ENCODE assay signal across 12 cellular contexts in genomic region chr20:4555188-4555893, GRCh38.
DNase-seq lines count a peak whose midpoint lies in the region; ATAC-seq, FAIRE-seq and TF ChIP-seq lines count a peak whose summit lies in the region.
"Had no signal": no experiment of that assay in that cellular context is flagged by ENCODE, and none has a peak within 500 bp of the region (broad histone marks: within the 10 kb centered on the region; RNA-seq: fewer than 3 reads in every experiment).

No MANE protein-coding gene starts in this region.

- TF ChIP-seq CTCF in kidney epithelial cell (IDR thresholded peaks at IDR 0.05; ENCODE audit: insufficient read depth, low read length, poor library complexity, severe bottlenecking) (no peak), gastrocnemius medialis (IDR thresholded peaks at IDR 0.05 in 4 of 5, conservative IDR thresholded peaks at IDR 0.05 in 1 of 5) (no peak)

- TF ChIP-seq POLR2A in gastrocnemius medialis (IDR thresholded peaks at IDR 0.05) = no peak

- peaks cover 0 to 5% (median 0%) of the 10 kb centered on the region in 3 donors for H3K9me3 ChIP-seq in gastrocnemius medialis

- no peaks in the 10 kb centered on the region for H3K4me1 ChIP-seq in gastrocnemius medialis
- H3K4me1 ChIP-seq: tibial nerve had no signal

- no peak overlapping the region for H3K27ac ChIP-seq in gastrocnemius medialis
- H3K27ac ChIP-seq: tibial nerve had no signal

- FAIRE-seq in HTR-8/SVneo (lab: Jason Lieb, UNC) = peak; percentile 54

- peak; percentile 51 for DNase-seq in AG20443 (ENCODE audit: low spot score)
- peak; percentile 33 for DNase-seq in HTR-8/SVneo (ENCODE audit: insufficient read length, low spot score)
- peak; percentile 26 for DNase-seq in astrocyte of the hippocampus (ENCODE audit: low read depth, low spot score)
- peak; percentile 31 for DNase-seq in kidney epithelial cell (ENCODE audit: low read depth)
- no peak for DNase-seq in SK-N-DZ (ENCODE audit: low spot score)
- no peak for DNase-seq in NCI-H446 (lab: John Stamatoyannopoulos, UW)
- DNase-seq in anterior cingulate cortex (lab: John Stamatoyannopoulos, UW) = no peak
- no peak for DNase-seq in gastrocnemius medialis
- DNase-seq: activated CD8-positive, alpha-beta memory T cell treated with anti-CD3 and anti-CD28 coated beads for 24 hours; CD8-positive, alpha-beta T cell; right cardiac atrium had no signal

- intact Hi-C loops in gastrocnemius medialis (cut with DNase I; ENCODE audit: low total_unique reads) = no loop called here

- H3K27me3 ChIP-seq in kidney epithelial cell (ENCODE audit: control insufficient read depth, insufficient read depth, low read length) = no peaks in the 10 kb centered on the region
- H3K27me3 ChIP-seq in gastrocnemius medialis = no peaks in the 10 kb centered on the region
- H3K27me3 ChIP-seq: tibial nerve had no signal

- H3K4me3 ChIP-seq in kidney epithelial cell (ENCODE audit: low read depth, low read length) (no peak overlapping the region), gastrocnemius medialis (no peak overlapping the region)
- H3K4me3 ChIP-seq: tibial nerve had no signal

- H3K36me3 ChIP-seq in kidney epithelial cell (ENCODE audit: control insufficient read depth, insufficient read depth, low read length) = no peaks in the 10 kb centered on the region
- H3K36me3 ChIP-seq in gastrocnemius medialis = no peaks in the 10 kb centered on the region
- H3K36me3 ChIP-seq: tibial nerve had no signal

- in situ Hi-C loops in gastrocnemius medialis (cut with MboI; ENCODE audit: low sequenced_read_pairs in 4 of 4) = no loop called here

- ATAC-seq in gastrocnemius medialis = no peak
- ATAC-seq: CD8-positive, alpha-beta T cell had no signal

Comparison
In these comparisons a context has a peak if more than half of its experiments do, and no peak if none do; other contexts are left out.
1. DNase-seq: peak in AG20443 (single experiment), HTR-8/SVneo (single experiment), astrocyte of the hippocampus (single experiment) and kidney epithelial cell (single experiment); none in SK-N-DZ (single experiment), NCI-H446 (0 of 2), anterior cingulate cortex (0 of 58) and gastrocnemius medialis (0 of 2).